ENCODE assay signal across 31 cellular contexts in genomic region chr6:137020771-137021170, GRCh38. TPM values are rescaled to one million over a fixed set of nuclear protein-coding genes. Genes with fewer than 3 reads are reported as not detected.
"Had no signal": no experiment of that assay in that cellular context is flagged by ENCODE, and none has a peak within 500 bp of the region (broad histone marks: within the 10 kb centered on the region; RNA-seq: fewer than 3 reads in every experiment).

No MANE protein-coding gene starts in this region.

- H3K36me3 Mint-ChIP-seq: activated naive CD4-positive, alpha-beta T cell treated with anti-CD3 and anti-CD28 coated beads, Interleukin-2, amount 10 ng/mL, durations not matched to agents 7 days and 5 days; activated naive CD8-positive, alpha-beta T cell; IgD-negative memory B cell had no signal

- DNase-seq: activated CD4-positive, alpha-beta T cell treated with anti-CD3 and anti-CD28 coated beads, Interleukin-2, amount 10 ng/mL, durations not matched to agents 24 days and 14 days; activated CD4-positive, alpha-beta T cell treated with anti-CD3 and anti-CD28 coated beads, Interleukin-2, amount 50 U/mL, for 4 hours; activated CD8-positive, alpha-beta T cell treated with anti-CD3 and anti-CD28 coated beads for 36 hours; activated naive CD4-positive, alpha-beta T cell treated with anti-CD3 and anti-CD28 coated beads, Interleukin-2, amount 10 ng/mL, durations not matched to agents 7 days and 5 days; activated naive CD8-positive, alpha-beta T cell treated with anti-CD3 and anti-CD28 coated beads, Interleukin-2, amount 50 U/mL, for 24 hours; activated T-cell treated with anti-CD3 and anti-CD28 coated beads, Interleukin-2, amount 50 U/mL, for 1 hour; activated T-cell treated with anti-CD3 and anti-CD28 coated beads, Interleukin-2, amount 50 U/mL, for 72 hours; amniotic stem cell; Kasumi-1; KG1; MG63; NCI-H1048; NCI-H1105 treated with DMSO at 0.1 percent for 48 hours; NCI-H1436 treated with DMSO at 0.1 percent for 48 hours; NCI-H1694 treated with DMSO at 0.1 percent for 48 hours; NCI-H2029; NCI-H345; NCI-H524 treated with DMSO at 0.1 percent for 48 hours; Peyer's patch; RPMI8226; SIG-M5 had no signal

- H3K4me1 ChIP-seq: ascending aorta, Peyer's patch had no signal

- H3K4me3 ChIP-seq: ascending aorta, cardiac muscle cell, MG63, Peyer's patch had no signal

- H3K27ac ChIP-seq: ascending aorta, cardiac muscle cell, Peyer's patch had no signal

- H3K9me3 Mint-ChIP-seq: activated CD8-positive, alpha-beta T cell treated with anti-CD3 and anti-CD28 coated beads for 36 hours; activated naive CD4-positive, alpha-beta T cell treated with anti-CD3 and anti-CD28 coated beads, Interleukin-2, amount 10 ng/mL, durations not matched to agents 7 days and 5 days; central memory CD8-positive, alpha-beta T cell; T-helper 2 cell treated with Interferon-gamma antibody and Interleukin-4, amounts not matched to agents 5 μg/mL and 100 μg/mL, for 36 hours had no signal

- H3K9me3 ChIP-seq: ascending aorta, MG63, Peyer's patch had no signal

- ATAC-seq: activated CD8-positive, alpha-beta T cell treated with anti-CD3 and anti-CD28 coated beads for 36 hours; activated naive CD8-positive, alpha-beta T cell treated with anti-CD3 and anti-CD28 coated beads, Interleukin-2, amount 50 U/mL, for 24 hours; activated T-cell treated with anti-CD3 and anti-CD28 coated beads, Interleukin-2, amount 50 U/mL, for 72 hours; Right ventricle myocardium inferior had no signal

- H3K27ac Mint-ChIP-seq: activated CD4-positive, alpha-beta T cell treated with anti-CD3 and anti-CD28 coated beads, Interleukin-2, amount 10 ng/mL, durations not matched to agents 24 days and 14 days; activated CD8-positive, alpha-beta T cell treated with anti-CD3 and anti-CD28 coated beads for 36 hours; activated naive CD4-positive, alpha-beta T cell treated with anti-CD3 and anti-CD28 coated beads, Interleukin-2, amount 10 ng/mL, durations not matched to agents 7 days and 5 days; activated naive CD8-positive, alpha-beta T cell; activated naive CD8-positive, alpha-beta T cell treated with anti-CD3 and anti-CD28 coated beads, Interleukin-2, amount 50 U/mL, for 24 hours; activated T-cell treated with anti-CD3 and anti-CD28 coated beads, Interleukin-2, amount 50 U/mL, for 72 hours; IgD-negative memory B cell; T-helper 1 cell treated with Interleukin-12 subunit alpha and Interleukin-12 subunit beta and Interleukin-4 antibody, amounts not matched to agents 30 μg/mL and 1 μg/mL, for 36 hours; T-helper 2 cell treated with Interferon-gamma antibody and Interleukin-4, amounts not matched to agents 5 μg/mL and 100 μg/mL, for 36 hours had no signal

- H3K4me3 Mint-ChIP-seq: activated CD4-positive, alpha-beta T cell treated with anti-CD3 and anti-CD28 coated beads, Interleukin-2, amount 10 ng/mL, durations not matched to agents 24 days and 14 days; activated CD8-positive, alpha-beta T cell treated with anti-CD3 and anti-CD28 coated beads for 36 hours; activated naive CD4-positive, alpha-beta T cell treated with anti-CD3 and anti-CD28 coated beads, Interleukin-2, amount 10 ng/mL, durations not matched to agents 7 days and 5 days; activated naive CD8-positive, alpha-beta T cell; activated naive CD8-positive, alpha-beta T cell treated with anti-CD3 and anti-CD28 coated beads, Interleukin-2, amount 50 U/mL, for 24 hours; activated T-cell treated with anti-CD3 and anti-CD28 coated beads, Interleukin-2, amount 50 U/mL, for 72 hours; central memory CD8-positive, alpha-beta T cell; IgD-negative memory B cell; T-helper 1 cell treated with Interleukin-12 subunit alpha and Interleukin-12 subunit beta and Interleukin-4 antibody, amounts not matched to agents 30 μg/mL and 1 μg/mL, for 36 hours; T-helper 2 cell treated with Interferon-gamma antibody and Interleukin-4, amounts not matched to agents 5 μg/mL and 100 μg/mL, for 36 hours had no signal

- H3K36me3 ChIP-seq: ascending aorta, cardiac muscle cell, MG63, Peyer's patch had no signal

- H3K4me1 Mint-ChIP-seq: activated naive CD4-positive, alpha-beta T cell treated with anti-CD3 and anti-CD28 coated beads, Interleukin-2, amount 10 ng/mL, durations not matched to agents 7 days and 5 days; activated naive CD8-positive, alpha-beta T cell treated with anti-CD3 and anti-CD28 coated beads, Interleukin-2, amount 50 U/mL, for 24 hours; central memory CD8-positive, alpha-beta T cell; IgD-negative memory B cell had no signal

- H3K27me3 ChIP-seq: ascending aorta, cardiac muscle cell, Peyer's patch had no signal

RNA-seq across cellular contexts. Expression of gene IL20RA, which starts 24.0 kb away (rescaled TPM):
- total RNA-seq: activated CD4-positive, alpha-beta T cell treated with anti-CD3 and anti-CD28 coated beads, Interleukin-2, amount 10 ng/mL, durations not matched to agents 24 days and 14 days; activated CD8-positive, alpha-beta memory T cell treated with anti-CD3 and anti-CD28 coated beads for 36 hours; activated CD8-positive, alpha-beta T cell treated with anti-CD3 and anti-CD28 coated beads for 36 hours; activated T-cell treated with anti-CD3 and anti-CD28 coated beads, Interleukin-2, amount 50 U/mL, for 72 hours; ascending aorta; SK-MEL-5 had no signal
- polyA plus RNA-seq: IgD-negative memory B cell had no signal
